ENCODE assay signal across 17 cellular contexts in genomic region chr13:74771964-74772363, GRCh38.
DNase-seq lines count a peak whose midpoint lies in the region; ATAC-seq and TF ChIP-seq lines count a peak whose summit lies in the region.
"Had no signal": no experiment of that assay in that cellular context is flagged by ENCODE, and none has a peak within 500 bp of the region (broad histone marks: within the 10 kb centered on the region; RNA-seq: fewer than 3 reads in every experiment).

No MANE protein-coding gene starts in this region.

- no peaks in the 10 kb centered on the region for H3K36me3 Mint-ChIP-seq in HFFc6 (ENCODE audit: low read depth)
- H3K36me3 Mint-ChIP-seq: IgD-negative memory B cell; natural killer cell treated with Interleukin-12 subunit alpha and Interleukin-12 subunit beta and Interleukin-15 and Interleukin-18, amount 100 ng/mL, for 72 hours had no signal

- H3K27ac Mint-ChIP-seq in HFFc6 = peak overlapping the region; percentile 87
- H3K27ac Mint-ChIP-seq: activated T-helper 2 cell treated with anti-CD3 and anti-CD28 coated beads, Interferon-gamma antibody, Interleukin-2, Interleukin-4, amounts not matched to agents 10 μg/mL and 5 μg/mL and 100 μg/mL, durations not matched to agents 14 hours and 24 hours and 36 hours; natural killer cell treated with Interleukin-12 subunit alpha and Interleukin-12 subunit beta and Interleukin-15 and Interleukin-18, amount 100 ng/mL, for 72 hours; stimulated activated naive CD8-positive, alpha-beta T cell treated with anti-CD3 and anti-CD28 coated beads, Interleukin-15, Interleukin-2, amounts not matched to agents 100 ng/mL and 50 ng/mL, for 24 hours had no signal

- no peaks in the 10 kb centered on the region for H3K27me3 ChIP-seq in Peyer's patch
- H3K27me3 ChIP-seq: right lobe of liver had no signal

- H3K4me1 Mint-ChIP-seq in HFFc6 (ENCODE audit: low read depth) = peaks cover 70% of the 10 kb centered on the region

- TF ChIP-seq CTCF in HFFc6 (IDR thresholded peaks at IDR 0.05) = no peak
- no peak for TF ChIP-seq CTCF in foreskin fibroblast (IDR thresholded peaks at IDR 0.05; ENCODE audit: low read depth, low read length)
- no peak for TF ChIP-seq CTCF in Peyer's patch (IDR thresholded peaks at IDR 0.05)

- no peak overlapping the region for H3K4me3 ChIP-seq in foreskin fibroblast (ENCODE audit: low read depth in 1 of 2, low read length in 2 of 2)
- H3K4me3 ChIP-seq in Peyer's patch = no peak overlapping the region
- H3K4me3 ChIP-seq: right lobe of liver had no signal

- no peaks in the 10 kb centered on the region for H3K4me1 ChIP-seq in Peyer's patch
- H3K4me1 ChIP-seq: right lobe of liver had no signal

- no peak for TF ChIP-seq POLR2A in Peyer's patch (IDR thresholded peaks at IDR 0.05)

- H3K36me3 ChIP-seq in Peyer's patch = no peaks in the 10 kb centered on the region
- H3K36me3 ChIP-seq: right lobe of liver had no signal

- DNase-seq in HFFc6 (peak; percentile 86), amniotic stem cell (lab: John Stamatoyannopoulos, UW) (peak; percentile 42), foreskin fibroblast (peak; percentile 83 to 87), Peyer's patch (no peak), DMS 273 (lab: John Stamatoyannopoulos, UW; ENCODE audit: unreplicated experiment) (no peak), OCI-M1 (lab: John Stamatoyannopoulos, UW) (no peak)
- DNase-seq: Calu3, hippocampal formation, NCI-H1436, NCI-H524 treated with DMSO at 0.1 percent for 48 hours, right lobe of liver, T1000 had no signal

- H3K9me3 ChIP-seq in Peyer's patch = no peaks in the 10 kb centered on the region
- H3K9me3 ChIP-seq: right lobe of liver had no signal

- no peaks in the 10 kb centered on the region for H3K27me3 Mint-ChIP-seq in HFFc6 (ENCODE audit: insufficient read depth)

- no peak for ATAC-seq in GM21526 (IDR thresholded peaks at IDR 0.05; ENCODE audit: low FRiP score, unreplicated experiment)
- ATAC-seq: natural killer cell treated with Interleukin-12 subunit alpha and Interleukin-12 subunit beta and Interleukin-15 and Interleukin-18, amount 100 ng/mL, for 72 hours; right lobe of liver had no signal

- peak overlapping the region; percentile 45 for H3K4me3 Mint-ChIP-seq in HFFc6
- H3K4me3 Mint-ChIP-seq: IgD-negative memory B cell; natural killer cell treated with Interleukin-12 subunit alpha and Interleukin-12 subunit beta and Interleukin-15 and Interleukin-18, amount 100 ng/mL, for 72 hours; stimulated activated naive CD8-positive, alpha-beta T cell treated with anti-CD3 and anti-CD28 coated beads, Interleukin-15, Interleukin-2, amounts not matched to agents 100 ng/mL and 50 ng/mL, for 24 hours had no signal

- no peak overlapping the region for H3K27ac ChIP-seq in Peyer's patch
- H3K27ac ChIP-seq: right lobe of liver had no signal

- H3K9me3 Mint-ChIP-seq in HFFc6 = no peaks in the 10 kb centered on the region
- H3K9me3 Mint-ChIP-seq: activated T-helper 2 cell treated with anti-CD3 and anti-CD28 coated beads, Interferon-gamma antibody, Interleukin-2, Interleukin-4, amounts not matched to agents 10 μg/mL and 5 μg/mL and 100 μg/mL, durations not matched to agents 14 hours and 24 hours and 36 hours; natural killer cell treated with Interleukin-12 subunit alpha and Interleukin-12 subunit beta and Interleukin-15 and Interleukin-18, amount 100 ng/mL, for 72 hours; stimulated activated naive CD8-positive, alpha-beta T cell treated with anti-CD3 and anti-CD28 coated beads, Interleukin-15, Interleukin-2, amounts not matched to agents 100 ng/mL and 50 ng/mL, for 24 hours had no signal

Comparison
In these comparisons a context has a peak if more than half of its experiments do, and no peak if none do; other contexts are left out.
1. DNase-seq: peak in HFFc6 (single experiment), amniotic stem cell (single experiment) and foreskin fibroblast (2 of 2); none in Peyer's patch (0 of 3), DMS 273 (single experiment) and OCI-M1 (single experiment).